In the genomic region with DNA sequence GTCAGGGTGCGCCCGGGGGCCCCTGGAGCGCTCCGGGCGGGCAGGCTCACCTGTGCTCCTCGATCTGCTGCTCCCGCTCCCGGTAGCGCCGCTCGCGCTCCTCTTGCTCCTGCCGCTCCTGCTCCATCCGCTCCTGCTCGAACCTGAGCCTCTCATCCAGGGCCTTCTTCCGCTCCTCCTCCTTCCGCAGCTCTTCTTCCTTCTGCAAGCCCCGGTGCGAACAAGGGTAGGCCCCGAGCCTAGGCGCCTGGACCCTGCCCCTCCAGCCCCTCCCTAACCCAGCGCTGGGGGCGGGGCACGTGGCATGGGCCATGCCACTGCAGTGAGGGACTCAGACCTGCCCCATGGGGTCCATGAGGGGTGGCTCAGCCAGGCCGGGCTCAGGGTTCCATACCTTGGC, we compare ENCODE assay signal across 23 cellular contexts. TPM values are rescaled to one million over a fixed set of nuclear protein-coding genes. Genes with fewer than 3 reads are reported as not detected.
A peak's percentile ranks its signal among the peaks of the same experiment; 100 is the strongest.
DNase-seq lines count a peak whose midpoint lies in the region; ATAC-seq, FAIRE-seq and TF ChIP-seq lines count a peak whose summit lies in the region.
"Had no signal": no experiment of that assay in that cellular context is flagged by ENCODE, and none has a peak within 500 bp of the region (broad histone marks: within the 10 kb centered on the region; RNA-seq: fewer than 3 reads in every experiment).

No MANE protein-coding gene starts in this region.

- H3K9me3 Mint-ChIP-seq in HFFc6 (no peaks in the 10 kb centered on the region), neural progenitor cell (peaks cover 9% of the 10 kb centered on the region)
- no peaks in the 10 kb centered on the region for H3K9me3 Mint-ChIP-seq in stimulated activated memory B cell treated with anti-CD40 and anti-IgM and Interleukin-4, amounts not matched to agents 10 μg/mL and 1 μg/mL and 100 μg/mL, for 72 hours

- no peak overlapping the region for H2BK20ac ChIP-seq in H1 (ENCODE audit: low read length)

- DNase-seq in HFFc6 (no peak), H1 (ENCODE audit: low read depth in 1 of 2, low spot score in 2 of 2) (no peak), neural progenitor cell (ENCODE audit: low spot score) (no peak), dorsolateral prefrontal cortex (no peak), caudate nucleus (lab: John Stamatoyannopoulos, UW) (no peak), A172 (ENCODE audit: low spot score) (no peak), NCI-H1048 (lab: John Stamatoyannopoulos, UW) (no peak)
- DNase-seq: ACHN; Calu3; CD4-positive, alpha-beta memory T cell; DMS 273 treated with DMSO at 0.1 percent for 48 hours; DMS53; GM23248; H9; IMR-90; Karpas-422; KBM-7 had no signal

- peak overlapping the region; percentile 45; the same call in 1 of the 2 replicates for H3K27ac Mint-ChIP-seq in HFFc6
- H3K27ac Mint-ChIP-seq in neural progenitor cell: no peak overlapping the region
- no peak overlapping the region for H3K27ac Mint-ChIP-seq in stimulated activated memory B cell treated with anti-CD40 and anti-IgM and Interleukin-4, amounts not matched to agents 10 μg/mL and 1 μg/mL and 100 μg/mL, for 72 hours
- H3K27ac Mint-ChIP-seq: CD4-positive, alpha-beta memory T cell; H9 had no signal

- 98% methylated on average over 12 of the region's 25 CpGs; no CpG with 5 or more reads in 1 of the 2 experiments for WGBS in H1 (ENCODE audit: extremely low coverage in 1 of 2, insufficient coverage in 1 of 2, insufficient read length in 1 of 2, insufficient replicate concordance in 2 of 2, low coverage in 1 of 2, low lambda C conversion rate in 2 of 2, missing lambda C conversion rate in 1 of 2), 2 experiments

- H2BK5ac ChIP-seq in H1 (ENCODE audit: low read depth, low read length): no peak overlapping the region

- no peak overlapping the region for H3K14ac ChIP-seq in H1 (ENCODE audit: insufficient read length)

- no peaks in the 10 kb centered on the region for H3K23me2 ChIP-seq in H1 (ENCODE audit: low read depth, low read length)

- H3K27me3 ChIP-seq in H1 (replicated peaks in 1 of 4; ENCODE audit: control insufficient read depth in 3 of 4, extremely low read depth in 1 of 4, insufficient read depth in 3 of 4, low read length in 3 of 4) (no peaks in the 10 kb centered on the region), neural progenitor cell (no peaks in the 10 kb centered on the region), dorsolateral prefrontal cortex (no peaks in the 10 kb centered on the region)

- H3K4me1 ChIP-seq in H1 (replicated peaks in 1 of 4; ENCODE audit: control insufficient read depth in 3 of 4, insufficient read depth in 4 of 4, low read length in 3 of 4) (peaks cover 7 to 26% (median 24%) of the 10 kb centered on the region in 4 experiments), neural progenitor cell (peaks cover 27% of the 10 kb centered on the region)

- no peak overlapping the region for H2BK120ac ChIP-seq in H1 (replicated peaks; ENCODE audit: low read depth, low read length)

- peaks cover 36 to 74% (median 57%) of the 10 kb centered on the region in 4 experiments for H3K36me3 ChIP-seq in H1 (ENCODE audit: control insufficient read depth in 2 of 4, insufficient read depth in 4 of 4, low read length in 3 of 4)
- peaks cover 14% of the 10 kb centered on the region for H3K36me3 ChIP-seq in neural progenitor cell

- TF ChIP-seq CTCF in HFFc6 (IDR thresholded peaks at IDR 0.05) (no peak), H1 (IDR thresholded peaks at IDR 0.05; ENCODE audit: control extremely low read depth in 1 of 3, insufficient read depth in 1 of 3, low read depth in 1 of 3, low read length in 3 of 3) (no peak), neural progenitor cell (IDR thresholded peaks at IDR 0.05) (no peak), dorsolateral prefrontal cortex (IDR thresholded peaks at IDR 0.05 in 54 of 56, conservative IDR thresholded peaks at IDR 0.05 in 2 of 56; ENCODE audit: low read depth in 1 of 56, partially characterized antibody in 56 of 56) (no peak)

- H3K27ac ChIP-seq in H1 (ENCODE audit: low read depth, low read length): no peak overlapping the region
- no peak overlapping the region for H3K27ac ChIP-seq in neural progenitor cell
- peak overlapping the region in 3 of 59 donors; percentile 2 to 33 (median 27) for H3K27ac ChIP-seq in dorsolateral prefrontal cortex
- H3K27ac ChIP-seq in caudate nucleus (ENCODE audit: low read depth, low read length): no peak overlapping the region
- H3K27ac ChIP-seq: C4-2B, GM23248 had no signal

- H3K36me3 Mint-ChIP-seq in HFFc6 (ENCODE audit: low read depth): peaks cover 35% of the 10 kb centered on the region
- peaks cover 48% of the 10 kb centered on the region for H3K36me3 Mint-ChIP-seq in neural progenitor cell
- no peaks in the 10 kb centered on the region for H3K36me3 Mint-ChIP-seq in stimulated activated memory B cell treated with anti-CD40 and anti-IgM and Interleukin-4, amounts not matched to agents 10 μg/mL and 1 μg/mL and 100 μg/mL, for 72 hours
- H3K36me3 Mint-ChIP-seq: CD4-positive, alpha-beta memory T cell had no signal

- no peak overlapping the region for H3K4ac ChIP-seq in H1 (replicated peaks; ENCODE audit: insufficient read length, low read depth, low read length)

- no peak overlapping the region for H3K56ac ChIP-seq in H1 (replicated peaks; ENCODE audit: insufficient read length, low read depth, low read length)

- H3K27me3 Mint-ChIP-seq in HFFc6 (ENCODE audit: insufficient read depth): peaks cover 7% of the 10 kb centered on the region
- peaks cover 20% of the 10 kb centered on the region for H3K27me3 Mint-ChIP-seq in neural progenitor cell (ENCODE audit: insufficient read depth, low read depth)
- peaks cover 16% of the 10 kb centered on the region for H3K27me3 Mint-ChIP-seq in stimulated activated memory B cell treated with anti-CD40 and anti-IgM and Interleukin-4, amounts not matched to agents 10 μg/mL and 1 μg/mL and 100 μg/mL, for 72 hours

- H3K79me2 ChIP-seq in H1 (ENCODE audit: control insufficient read depth in 1 of 2, insufficient read depth in 2 of 2, low read length in 2 of 2) (peaks cover 9 to 46% of the 10 kb centered on the region in 2 experiments), neural progenitor cell (ENCODE audit: low read depth) (peaks cover 80% of the 10 kb centered on the region)

- peak; percentile 42 for ATAC-seq in stimulated activated memory B cell treated with anti-CD40 and anti-IgM and Interleukin-4, amounts not matched to agents 10 μg/mL and 1 μg/mL and 100 μg/mL, for 72 hours

- H3K23ac ChIP-seq in H1 (ENCODE audit: insufficient read length): no peak overlapping the region

- H3K4me2 ChIP-seq in H1 (ENCODE audit: insufficient read depth in 1 of 2, low read depth in 2 of 2, low read length in 2 of 2): no peak overlapping the region
- no peak overlapping the region for H3K4me2 ChIP-seq in neural progenitor cell

- H3K4me3 Mint-ChIP-seq in HFFc6: no peak overlapping the region
- peak overlapping the region; percentile 54 for H3K4me3 Mint-ChIP-seq in neural progenitor cell
- no peak overlapping the region for H3K4me3 Mint-ChIP-seq in stimulated activated memory B cell treated with anti-CD40 and anti-IgM and Interleukin-4, amounts not matched to agents 10 μg/mL and 1 μg/mL and 100 μg/mL, for 72 hours
- H3K4me3 Mint-ChIP-seq: CD4-positive, alpha-beta memory T cell; H9 had no signal

- TF ChIP-seq POLR2A in H1 (IDR thresholded peaks at IDR 0.05; ENCODE audit: control extremely low read depth in 1 of 2, low read depth in 2 of 2, low read length in 2 of 2): no peak

- H4K5ac ChIP-seq in H1 (ENCODE audit: insufficient read length, low read depth, low read length): no peak overlapping the region

- intact Hi-C loops in dorsolateral prefrontal cortex (cut with DNase I): no loop called here

- H3K18ac ChIP-seq in H1 (ENCODE audit: extremely low read depth, low read length): no peak overlapping the region

- no peak for FAIRE-seq in H1 (lab: Jason Lieb, UNC)
- FAIRE-seq: A204.1, G401.6, GM12891, GM19239 had no signal

- H4K91ac ChIP-seq in H1 (replicated peaks; ENCODE audit: insufficient read length, low read length): no peak overlapping the region

- H2AFZ ChIP-seq in H1 (ENCODE audit: low read length): no peak overlapping the region
- H2AFZ ChIP-seq in neural progenitor cell (replicated peaks): no peak overlapping the region
- H2AFZ ChIP-seq: GM23248 had no signal

- CTCF ChIA-PET in H1 (lab: Charles Lee; ENCODE audit: partially characterized antibody): interaction anchor here (0.9 to 1.4 kb wide), 2 partner anchors 9 to 30 kb away, joined by 5 to 6 read pairs; no protein-coding TSS in a partner anchor

- peaks cover 67% of the 10 kb centered on the region for H3F3A ChIP-seq in neural progenitor cell (ENCODE audit: low read depth)

- H2AK5ac ChIP-seq in H1 (ENCODE audit: low read depth, low read length): no peak overlapping the region

- H3K4me3 ChIP-seq in H1 (ENCODE audit: extremely low read depth in 1 of 4, insufficient read depth in 2 of 4, low read depth in 3 of 4, low read length in 4 of 4) (no peak overlapping the region), neural progenitor cell (no peak overlapping the region), dorsolateral prefrontal cortex (no peak overlapping the region)
- H3K4me3 ChIP-seq: GM23248 had no signal

- peaks cover 32 to 46% of the 10 kb centered on the region in 2 experiments for H4K20me1 ChIP-seq in H1 (replicated peaks in 1 of 2; ENCODE audit: control insufficient read depth in 1 of 2, insufficient read depth in 2 of 2, low read length in 2 of 2)
- peaks cover 51% of the 10 kb centered on the region for H4K20me1 ChIP-seq in neural progenitor cell (ENCODE audit: low read depth)

- H2BK15ac ChIP-seq in H1 (ENCODE audit: low read length): no peak overlapping the region

- POLR2A ChIA-PET in H1 (lab: Charles Lee; ENCODE audit: partially characterized antibody): interaction anchor here (1.0 to 67.5 kb wide), 4 partner anchors 2 to 50 kb away, joined by 7 to 3349 read pairs (median 1678); a partner anchor contains a TSS

- no peak overlapping the region for H3K9ac ChIP-seq in H1 (replicated peaks in 1 of 4; ENCODE audit: extremely low read depth in 1 of 4, low read depth in 3 of 4, low read length in 3 of 4)
- H3K9ac ChIP-seq in neural progenitor cell: no peak overlapping the region
- H3K9ac ChIP-seq: GM23248 had no signal

- TF ChIP-seq EP300 in H1 (IDR thresholded peaks at IDR 0.05; ENCODE audit: borderline replicate concordance in 1 of 2, low read depth in 2 of 2, low read length in 2 of 2): no peak

- peaks cover 25% of the 10 kb centered on the region for H3K79me1 ChIP-seq in H1 (ENCODE audit: low read depth, low read length)

- TF ChIP-seq RAD21 in H1 (IDR thresholded peaks at IDR 0.05 in 1 of 2, conservative IDR thresholded peaks at IDR 0.05 in 1 of 2; ENCODE audit: low read depth in 2 of 2, low read length in 2 of 2): no peak

- H3K9me3 ChIP-seq in H1 (ENCODE audit: insufficient read depth in 2 of 2, low read depth in 1 of 2, low read length in 1 of 2) (peaks cover 0 to 4% of the 10 kb centered on the region in 2 experiments; a peak in 2 of 4 replicates), neural progenitor cell (ENCODE audit: low read depth) (no peaks in the 10 kb centered on the region)

- H4K8ac ChIP-seq in H1 (ENCODE audit: extremely low read depth, insufficient read depth, low read length): 0 out of 2 replicates have a peak overlapping the region, but pooled peaks have one; percentile 9

- H2BK12ac ChIP-seq in H1 (ENCODE audit: low read depth, low read length): no peak overlapping the region

- H3K4me1 Mint-ChIP-seq in HFFc6 (ENCODE audit: low read depth) (peaks cover 38% of the 10 kb centered on the region), neural progenitor cell (peaks cover 34% of the 10 kb centered on the region)
- peaks cover 6% of the 10 kb centered on the region for H3K4me1 Mint-ChIP-seq in stimulated activated memory B cell treated with anti-CD40 and anti-IgM and Interleukin-4, amounts not matched to agents 10 μg/mL and 1 μg/mL and 100 μg/mL, for 72 hours

RNA-seq across cellular contexts. Expression of a gene that starts 6.6 kb away (rescaled TPM):
- 100 to 1,000 TPM; 346 to 394 (median 358) TPM for total RNA-seq in HFFc6 (2021; fragmentation: NEBNext Ultra II Directional; extraction: Animal tissue kit (Norgen Biotek cat#: 25700))
- total RNA-seq in H1 (2021; fragmentation: NEBNext Ultra II Directional; extraction: Animal tissue kit (Norgen Biotek cat#: 25700)): 325 and 333 TPM in 2 replicates
- 168 and 250 TPM in 2 replicates for polyA plus RNA-seq in H1 (2011; rRNA removed)
- 212 TPM for polyA plus RNA-seq in H1 (2011; cell fraction: cytosol; rRNA removed)
- polyA plus RNA-seq in H1 (2011; cell fraction: nucleus; rRNA removed): 1,074 TPM
- polyA plus RNA-seq in H1 (2012, experiment 1 of 2): 188 to 314 TPM (median 284 TPM) in 4 replicates
- 241 TPM for polyA plus RNA-seq in H1 (2012, experiment 2 of 2)
- 332 TPM for polyA plus RNA-seq in H1 (2013, experiment 1 of 2)
- polyA plus RNA-seq in H1 (2013, experiment 2 of 2): 350 TPM
- polyA minus RNA-seq in H1 (2011; rRNA and poly(A)+ RNA removed): 120 and 154 TPM in 2 replicates
- 133 TPM for polyA minus RNA-seq in H1 (2011; cell fraction: cytosol; rRNA and poly(A)+ RNA removed)
- polyA minus RNA-seq in H1 (2011; cell fraction: nucleus; rRNA and poly(A)+ RNA removed): 288 TPM
- total RNA-seq in neural progenitor cell (ENCODE audit: low replicate concordance) (113 and 338 TPM in 2 replicates), dorsolateral prefrontal cortex (100 to 1,000 TPM in 63 of 120 experiments, 10 to 100 TPM in 57; 46.8 to 130 (median 101) TPM)
- 343 and 354 TPM in 2 replicates for total RNA-seq in A172 (2014; rRNA removed; shearing (Covaris generic))

RNA-seq across cellular contexts. Expression of a gene that starts 20.2 kb away (rescaled TPM):
- total RNA-seq in HFFc6 (2021; fragmentation: NEBNext Ultra II Directional; extraction: Animal tissue kit (Norgen Biotek cat#: 25700)): 10 to 100 TPM in 4 of 6 experiments, 1 to 10 TPM in 2; 8.9 to 16.9 (median 10.4) TPM
- 8.0 and 8.6 TPM in 2 replicates for total RNA-seq in H1 (2021; fragmentation: NEBNext Ultra II Directional; extraction: Animal tissue kit (Norgen Biotek cat#: 25700))
- 11.8 and 23.1 TPM in 2 replicates for polyA plus RNA-seq in H1 (2011; rRNA removed)
- polyA plus RNA-seq in H1 (2011; cell fraction: cytosol; rRNA removed): 11.7 TPM
- 12.5 TPM for polyA plus RNA-seq in H1 (2011; cell fraction: nucleus; rRNA removed)
- 0.79 to 4.9 TPM (median 4.9 TPM) in 4 replicates for polyA plus RNA-seq in H1 (2012, experiment 1 of 2)
- 2.8 TPM for polyA plus RNA-seq in H1 (2012, experiment 2 of 2)
- polyA plus RNA-seq in H1 (2013, experiment 1 of 2): 5.2 TPM
- polyA plus RNA-seq in H1 (2013, experiment 2 of 2): 4.9 TPM
- polyA minus RNA-seq in H1 (2011; rRNA and poly(A)+ RNA removed): 0.12 and 0.13 TPM in 2 replicates
- polyA minus RNA-seq in H1 (2011; cell fraction: cytosol; rRNA and poly(A)+ RNA removed): 5.2 TPM
- polyA minus RNA-seq in H1 (2011; cell fraction: nucleus; rRNA and poly(A)+ RNA removed): 7.5 TPM
- 4.5 and 31.7 TPM in 2 replicates for total RNA-seq in neural progenitor cell (ENCODE audit: low replicate concordance)
- total RNA-seq in dorsolateral prefrontal cortex: 10 to 100 TPM in 119 of 120 experiments, 1 to 10 TPM in 1; 8.4 to 26.6 (median 16.7) TPM
- total RNA-seq in A172 (2014; rRNA removed; shearing (Covaris generic)): 58.8 and 72.4 TPM in 2 replicates

RNA-seq across cellular contexts. Expression of a gene that starts 30.5 kb away (rescaled TPM):
- 100 to 1,000 TPM; 339 to 353 (median 343) TPM for total RNA-seq in HFFc6 (2021; fragmentation: NEBNext Ultra II Directional; extraction: Animal tissue kit (Norgen Biotek cat#: 25700))
- total RNA-seq in H1 (2021; fragmentation: NEBNext Ultra II Directional; extraction: Animal tissue kit (Norgen Biotek cat#: 25700)): 86.7 and 94.2 TPM in 2 replicates
- polyA plus RNA-seq in H1 (2011; rRNA removed): 67.3 and 118 TPM in 2 replicates
- polyA plus RNA-seq in H1 (2011; cell fraction: cytosol; rRNA removed): 69.8 TPM
- polyA plus RNA-seq in H1 (2011; cell fraction: nucleus; rRNA removed): 396 TPM
- 66.9 to 114 TPM (median 104 TPM) in 4 replicates for polyA plus RNA-seq in H1 (2012, experiment 1 of 2)
- 72.7 TPM for polyA plus RNA-seq in H1 (2012, experiment 2 of 2)
- polyA plus RNA-seq in H1 (2013, experiment 1 of 2): 55.8 TPM
- 54.4 TPM for polyA plus RNA-seq in H1 (2013, experiment 2 of 2)
- 22.3 and 28.0 TPM in 2 replicates for polyA minus RNA-seq in H1 (2011; rRNA and poly(A)+ RNA removed)
- 53.7 TPM for polyA minus RNA-seq in H1 (2011; cell fraction: cytosol; rRNA and poly(A)+ RNA removed)
- polyA minus RNA-seq in H1 (2011; cell fraction: nucleus; rRNA and poly(A)+ RNA removed): 149 TPM
- total RNA-seq in neural progenitor cell (ENCODE audit: low replicate concordance) (38.7 and 208 TPM in 2 replicates), dorsolateral prefrontal cortex (10 to 100 TPM; 12.0 to 88.0 (median 35.5) TPM)
- 189 and 215 TPM in 2 replicates for total RNA-seq in A172 (2014; rRNA removed; shearing (Covaris generic))

RNA-seq across cellular contexts. Expression of a gene that starts 40.4 kb away (rescaled TPM):
- total RNA-seq in HFFc6 (2021; fragmentation: NEBNext Ultra II Directional; extraction: Animal tissue kit (Norgen Biotek cat#: 25700)): 10 to 100 TPM; 25.8 to 30.7 (median 28.0) TPM
- 52.0 and 57.8 TPM in 2 replicates for total RNA-seq in H1 (2021; fragmentation: NEBNext Ultra II Directional; extraction: Animal tissue kit (Norgen Biotek cat#: 25700))
- polyA plus RNA-seq in H1 (2011; rRNA removed): 31.8 and 50.8 TPM in 2 replicates
- polyA plus RNA-seq in H1 (2011; cell fraction: cytosol; rRNA removed): 43.3 TPM
- polyA plus RNA-seq in H1 (2011; cell fraction: nucleus; rRNA removed): 53.8 TPM
- 32.8 to 46.4 TPM (median 42.2 TPM) in 4 replicates for polyA plus RNA-seq in H1 (2012, experiment 1 of 2)
- polyA plus RNA-seq in H1 (2012, experiment 2 of 2): 38.4 TPM
- polyA plus RNA-seq in H1 (2013, experiment 1 of 2): 23.7 TPM
- polyA plus RNA-seq in H1 (2013, experiment 2 of 2): 24.5 TPM
- 21.9 and 25.8 TPM in 2 replicates for polyA minus RNA-seq in H1 (2011; rRNA and poly(A)+ RNA removed)
- polyA minus RNA-seq in H1 (2011; cell fraction: cytosol; rRNA and poly(A)+ RNA removed): 27.7 TPM
- 39.0 TPM for polyA minus RNA-seq in H1 (2011; cell fraction: nucleus; rRNA and poly(A)+ RNA removed)
- 24.0 and 50.6 TPM in 2 replicates for total RNA-seq in neural progenitor cell (ENCODE audit: low replicate concordance)
- total RNA-seq in dorsolateral prefrontal cortex: 10 to 100 TPM; 25.6 to 45.9 (median 34.0) TPM
- total RNA-seq in A172 (2014; rRNA removed; shearing (Covaris generic)): 59.3 and 67.6 TPM in 2 replicates

RNA-seq across cellular contexts. Expression of a gene that starts 42.8 kb away (rescaled TPM):
- total RNA-seq in HFFc6 (2021; fragmentation: NEBNext Ultra II Directional; extraction: Animal tissue kit (Norgen Biotek cat#: 25700)): 1 to 10 TPM; 1.1 to 2.6 (median 1.3) TPM
- total RNA-seq in H1 (2021; fragmentation: NEBNext Ultra II Directional; extraction: Animal tissue kit (Norgen Biotek cat#: 25700)): 6.4 and 8.6 TPM in 2 replicates
- 4.2 and 6.3 TPM in 2 replicates for polyA plus RNA-seq in H1 (2011; rRNA removed)
- 4.7 TPM for polyA plus RNA-seq in H1 (2011; cell fraction: cytosol; rRNA removed)
- polyA plus RNA-seq in H1 (2011; cell fraction: nucleus; rRNA removed): 28.3 TPM
- 5.7 to 10.5 TPM (median 6.6 TPM) in 4 replicates for polyA plus RNA-seq in H1 (2012, experiment 1 of 2)
- polyA plus RNA-seq in H1 (2012, experiment 2 of 2): 3.0 TPM
- polyA plus RNA-seq in H1 (2013, experiment 1 of 2): 5.7 TPM
- polyA plus RNA-seq in H1 (2013, experiment 2 of 2): 5.5 TPM
- 1.3 and 3.3 TPM in 2 replicates for polyA minus RNA-seq in H1 (2011; rRNA and poly(A)+ RNA removed)
- polyA minus RNA-seq in H1 (2011; cell fraction: cytosol; rRNA and poly(A)+ RNA removed): 0.73 TPM
- 7.3 TPM for polyA minus RNA-seq in H1 (2011; cell fraction: nucleus; rRNA and poly(A)+ RNA removed)
- 0.54 and 0.93 TPM in 2 replicates for total RNA-seq in neural progenitor cell (ENCODE audit: low replicate concordance)
- total RNA-seq in dorsolateral prefrontal cortex: 10 to 100 TPM in 81 of 120 experiments, 1 to 10 TPM in 39; 4.4 to 26.7 (median 11.1) TPM
- 0.19 and 1.7 TPM in 2 replicates for total RNA-seq in A172 (2014; rRNA removed; shearing (Covaris generic))
